ENCODE assay signal across 17 cellular contexts in the genomic region with DNA sequence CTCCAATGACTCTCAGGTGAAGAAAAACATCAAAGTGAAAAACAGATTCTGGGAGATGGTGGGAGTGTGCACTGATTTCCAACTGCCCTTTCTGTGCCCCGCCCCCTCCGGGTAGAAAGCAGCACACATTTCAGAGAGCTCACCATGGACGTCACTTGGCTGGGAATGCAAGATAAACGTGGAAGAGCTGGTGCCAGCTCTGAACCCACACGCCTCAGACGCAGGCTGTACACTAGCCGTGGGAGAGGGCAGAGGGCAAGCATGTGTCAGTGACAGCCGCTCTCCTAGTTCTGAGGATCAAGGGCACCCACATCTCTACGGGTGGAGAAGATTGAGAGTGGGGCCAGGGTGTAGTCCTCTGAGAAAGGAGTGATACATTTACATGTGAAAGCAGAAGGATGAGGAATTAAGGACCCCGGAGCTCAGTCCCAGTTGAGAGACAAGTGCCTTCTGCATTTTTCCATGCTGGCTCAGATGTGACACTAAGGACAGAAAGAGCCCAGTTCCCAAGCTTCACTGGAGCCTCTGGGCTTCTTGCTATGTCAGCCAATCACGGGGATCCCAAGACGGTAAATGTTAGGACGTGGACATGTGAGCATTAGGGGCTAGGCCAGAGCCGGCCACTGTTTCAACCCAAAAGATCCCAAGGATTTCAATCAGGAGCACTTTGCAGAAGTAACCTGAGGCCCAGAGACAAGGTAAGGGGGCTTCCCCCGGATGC.
A peak's percentile ranks its signal among the peaks of the same experiment; 100 is the strongest.
DNase-seq lines count a peak whose midpoint lies in the region; ATAC-seq, FAIRE-seq and TF ChIP-seq lines count a peak whose summit lies in the region.
"Had no signal": no experiment of that assay in that cellular context is flagged by ENCODE, and none has a peak within 500 bp of the region (broad histone marks: within the 10 kb centered on the region; RNA-seq: fewer than 3 reads in every experiment).

No MANE protein-coding gene starts in this region.

- no peak overlapping the region for H3K4me3 Mint-ChIP-seq in astrocyte (ENCODE audit: unreplicated experiment)
- H3K4me3 Mint-ChIP-seq: central memory CD8-positive, alpha-beta T cell; IgD-negative memory B cell had no signal

- no peak for TF ChIP-seq POLR2A in heart left ventricle (IDR thresholded peaks at IDR 0.05)

- peaks cover 82% of the 10 kb centered on the region for H4K20me1 ChIP-seq in astrocyte (ENCODE audit: insufficient read depth, low read length)

- peaks cover 34% of the 10 kb centered on the region for H3K36me3 Mint-ChIP-seq in astrocyte (ENCODE audit: low read depth, unreplicated experiment)

- H3K9me3 Mint-ChIP-seq in astrocyte (ENCODE audit: unreplicated experiment): peaks cover 2% of the 10 kb centered on the region
- H3K9me3 Mint-ChIP-seq: IgD-negative memory B cell had no signal

- H3K27me3 ChIP-seq in astrocyte (ENCODE audit: insufficient read depth, low read length) (no peaks in the 10 kb centered on the region), heart left ventricle (no peaks in the 10 kb centered on the region), muscle layer of colon (ENCODE audit: control insufficient read depth in 1 of 2, insufficient read depth in 2 of 2, low read length in 2 of 2) (no peaks in the 10 kb centered on the region), skeletal muscle tissue (ENCODE audit: control insufficient read depth in 3 of 3, insufficient read depth in 3 of 3, low read length in 3 of 3) (no peaks in the 10 kb centered on the region)

- H3K27ac ChIP-seq in astrocyte (ENCODE audit: low read depth, low read length) (peak overlapping the region; percentile 3), heart left ventricle (peak overlapping the region in 11 of 12 donors; percentile 27 to 75 (median 54)), muscle layer of colon (ENCODE audit: low read depth, low read length) (peak overlapping the region; percentile 16), skeletal muscle tissue (ENCODE audit: low read depth, low read length) (peak overlapping the region; percentile 14)
- H3K27ac ChIP-seq: VCaP had no signal

- H3K4me1 ChIP-seq in astrocyte (ENCODE audit: insufficient read depth, low read length) (peaks cover 4% of the 10 kb centered on the region), heart left ventricle (peaks cover 2 to 29% (median 21%) of the 10 kb centered on the region in 12 donors), muscle layer of colon (ENCODE audit: insufficient read depth, low read length) (peaks cover 25% of the 10 kb centered on the region), skeletal muscle tissue (ENCODE audit: control insufficient read depth in 3 of 3, insufficient read depth in 3 of 3, low read length in 3 of 3) (peaks cover 17 to 40% (median 36%) of the 10 kb centered on the region in 3 donors)

- H3K9me3 ChIP-seq in astrocyte (ENCODE audit: insufficient read depth, low read depth, low read length) (no peaks in the 10 kb centered on the region), heart left ventricle (no peaks in the 10 kb centered on the region), muscle layer of colon (ENCODE audit: low read length) (no peaks in the 10 kb centered on the region), skeletal muscle tissue (ENCODE audit: control insufficient read depth in 3 of 3, low read length in 3 of 3) (no peaks in the 10 kb centered on the region)

- peaks cover 60% of the 10 kb centered on the region for H3K79me2 ChIP-seq in astrocyte (ENCODE audit: insufficient read depth, low read length)

- ATAC-seq in heart left ventricle: peak; percentile 87 to 96 (median 94)
- no peak for ATAC-seq in esophagus mucosa
- no peak for ATAC-seq in GM19467 (IDR thresholded peaks at IDR 0.05; ENCODE audit: unreplicated experiment)
- ATAC-seq: stimulated activated naive CD8-positive, alpha-beta T cell treated with anti-CD3 and anti-CD28 coated beads, Interleukin-15, Interleukin-2, amounts not matched to agents 100 U/mL and 50 U/mL, for 24 hours had no signal

- H3K4me1 Mint-ChIP-seq in astrocyte (ENCODE audit: low read depth, unreplicated experiment): peaks cover 16% of the 10 kb centered on the region
- H3K4me1 Mint-ChIP-seq: central memory CD8-positive, alpha-beta T cell; IgD-negative memory B cell had no signal

- intact Hi-C loops in heart left ventricle (cut with DNase I): loop anchor here in 2 of 10 donors (5.0 to 10.0 kb wide), 2 partner anchors 98 to 99 kb away; a partner anchor contains a TSS

- peak; percentile 46 for DNase-seq in astrocyte (ENCODE audit: low read depth)
- DNase-seq in heart left ventricle: peak in 4 of 5 donors; percentile 55 to 85 (median 65)
- DNase-seq in NAMALWA (ENCODE audit: low spot score): no peak
- no peak for DNase-seq in NK-92 (lab: John Stamatoyannopoulos, UW; ENCODE audit: unreplicated experiment)
- DNase-seq: activated naive CD4-positive, alpha-beta T cell treated with Interleukin-2 at 50 U/mL for 16 hours; Calu3; midbrain; NCI-H1417 treated with DMSO at 0.1 percent for 48 hours; NCI-H446 treated with DMSO at 0.1 percent for 48 hours; stimulated activated naive CD8-positive, alpha-beta T cell treated with anti-CD3 and anti-CD28 coated beads, Interleukin-15, Interleukin-2, amounts not matched to agents 100 U/mL and 50 U/mL, for 24 hours had no signal

- no peak for FAIRE-seq in astrocyte (lab: Jason Lieb, UNC)

- H3K9ac ChIP-seq in astrocyte (ENCODE audit: low read length) (no peak overlapping the region), muscle layer of colon (ENCODE audit: low read length) (no peak overlapping the region), skeletal muscle tissue (ENCODE audit: low read depth in 1 of 3, low read length in 3 of 3) (peak overlapping the region in 1 of 3 donors; percentile 64)

- H3K27me3 Mint-ChIP-seq in astrocyte (ENCODE audit: low read depth, unreplicated experiment): no peaks in the 10 kb centered on the region
- H3K27me3 Mint-ChIP-seq: central memory CD8-positive, alpha-beta T cell; IgD-negative memory B cell had no signal

- H3K36me3 ChIP-seq in astrocyte (ENCODE audit: insufficient read depth, low read length) (peaks cover 9% of the 10 kb centered on the region), heart left ventricle (peaks cover 0 to 44% (median 18%) of the 10 kb centered on the region in 9 donors), muscle layer of colon (ENCODE audit: insufficient read depth, low read length) (peaks cover 19% of the 10 kb centered on the region), skeletal muscle tissue (ENCODE audit: control insufficient read depth in 3 of 3, insufficient read depth in 3 of 3, low read length in 3 of 3) (peaks cover 7 to 26% (median 11%) of the 10 kb centered on the region in 3 donors)

- no peak overlapping the region for H3K27ac Mint-ChIP-seq in astrocyte (ENCODE audit: unreplicated experiment)
- H3K27ac Mint-ChIP-seq: IgD-negative memory B cell had no signal

- H3K4me3 ChIP-seq in astrocyte (ENCODE audit: insufficient read depth, low read depth, low read length) (no peak overlapping the region), heart left ventricle (no peak overlapping the region), muscle layer of colon (ENCODE audit: low read depth in 1 of 2, low read length in 2 of 2) (no peak overlapping the region), skeletal muscle tissue (ENCODE audit: low read length in 3 of 3) (peak overlapping the region in 1 of 3 donors; percentile 52)

- TF ChIP-seq CTCF in astrocyte (IDR thresholded peaks at IDR 0.05; ENCODE audit: insufficient read depth, low read depth, low read length): no peak
- TF ChIP-seq CTCF in heart left ventricle (IDR thresholded peaks at IDR 0.05): no peak

- no peak overlapping the region for H3K4me2 ChIP-seq in astrocyte (ENCODE audit: low read length)

- 57 to 59% (median 58%) methylated on average over 15 of the region's 15 CpGs for WGBS in heart left ventricle, 4 donors

- no peak overlapping the region for H2AFZ ChIP-seq in astrocyte (ENCODE audit: low read depth, low read length)

Comparison
In these comparisons a context has a peak if more than half of its experiments do, and no peak if none do; other contexts are left out.
1. DNase-seq: peak in astrocyte (single experiment) and heart left ventricle (4 of 5); none in NAMALWA (single experiment) and NK-92 (single experiment).
2. H3K27ac ChIP-seq: peak in every context shown above with its lines; median percentile 54 in heart left ventricle; 16 in muscle layer of colon; 14 in skeletal muscle tissue; 3 in astrocyte.
3. ATAC-seq: peak in heart left ventricle (4 of 4); none in esophagus mucosa (single experiment) and GM19467 (single experiment).